In the genomic region with DNA sequence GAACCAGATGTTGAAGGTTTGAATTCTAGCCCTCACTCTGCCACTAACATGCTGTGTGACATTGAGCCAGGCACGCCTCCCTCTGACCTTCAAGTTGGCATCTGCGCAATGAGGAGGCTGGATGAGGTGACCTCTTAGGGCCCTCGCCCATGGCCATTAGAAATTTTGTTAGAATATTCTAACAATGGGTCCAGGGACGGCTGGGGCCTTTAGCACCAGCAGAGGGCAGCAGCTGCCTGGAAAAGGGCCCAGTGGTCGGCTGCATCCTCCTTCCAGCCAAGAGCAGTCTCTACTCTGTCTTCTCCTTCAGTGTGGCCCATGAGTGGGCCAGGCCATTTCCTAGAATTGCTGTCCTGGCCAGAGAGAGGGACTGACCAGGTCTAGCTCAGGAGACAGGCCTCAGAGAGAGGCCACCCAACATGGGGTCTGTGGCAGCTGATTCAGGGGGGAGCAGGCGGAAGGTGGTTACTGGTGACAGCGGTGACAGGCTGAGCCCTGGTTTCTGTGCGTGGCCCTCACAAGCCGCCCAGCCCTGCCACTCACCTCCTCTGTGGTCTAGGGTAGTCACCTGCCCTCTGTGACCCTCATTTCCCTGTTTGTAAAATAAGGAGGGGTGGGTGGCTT, we compare ENCODE assay signal across 8 cellular contexts.
A peak's percentile ranks its signal among the peaks of the same experiment; 100 is the strongest.
DNase-seq lines count a peak whose midpoint lies in the region; ATAC-seq and TF ChIP-seq lines count a peak whose summit lies in the region.

No MANE protein-coding gene starts in this region.

- no peak for TF ChIP-seq POLR2A in gastroesophageal sphincter (IDR thresholded peaks at IDR 0.05)

- H3K27me3 ChIP-seq in gastroesophageal sphincter = no peaks in the 10 kb centered on the region

- H3K36me3 Mint-ChIP-seq in activated CD8-positive, alpha-beta memory T cell treated with anti-CD3 and anti-CD28 coated beads, Interleukin-2, amount 10 ng/mL, durations not matched to agents 7 days and 5 days = no peaks in the 10 kb centered on the region

- H3K27ac Mint-ChIP-seq in activated CD8-positive, alpha-beta memory T cell treated with anti-CD3 and anti-CD28 coated beads, Interleukin-2, amount 10 ng/mL, durations not matched to agents 7 days and 5 days = no peak overlapping the region

- H3K4me1 Mint-ChIP-seq in activated CD8-positive, alpha-beta memory T cell treated with anti-CD3 and anti-CD28 coated beads, Interleukin-2, amount 10 ng/mL, durations not matched to agents 7 days and 5 days = no peaks in the 10 kb centered on the region

- TF ChIP-seq EP300 in gastroesophageal sphincter (IDR thresholded peaks at IDR 0.05) = no peak

- no peaks in the 10 kb centered on the region for H3K9me3 ChIP-seq in gastroesophageal sphincter

- peak; percentile 39 for ATAC-seq in activated CD8-positive, alpha-beta memory T cell treated with anti-CD3 and anti-CD28 coated beads, Interleukin-2, amount 10 ng/mL, durations not matched to agents 7 days and 5 days
- ATAC-seq in gastroesophageal sphincter = no peak
- no peak for ATAC-seq in HG03378 (IDR thresholded peaks at IDR 0.05; ENCODE audit: unreplicated experiment)

- peaks cover 0 to 100% of the 10 kb centered on the region in 2 donors for H3K36me3 ChIP-seq in gastroesophageal sphincter

- peak overlapping the region in 2 of 4 donors; percentile 7 to 45 for H3K27ac ChIP-seq in gastroesophageal sphincter

- peak in 3 of 4 experiments; percentile 47 to 65 (median 51) for TF ChIP-seq CTCF in gastroesophageal sphincter (IDR thresholded peaks at IDR 0.05)

- 80% methylated on average over 3 of the region's 9 CpGs; no CpG with 5 or more reads in 1 of the 2 donors for WGBS in gastroesophageal sphincter (ENCODE audit: low coverage in 1 of 2), 2 donors

- no peaks in the 10 kb centered on the region for H3K9me3 Mint-ChIP-seq in activated CD8-positive, alpha-beta memory T cell treated with anti-CD3 and anti-CD28 coated beads, Interleukin-2, amount 10 ng/mL, durations not matched to agents 7 days and 5 days (ENCODE audit: low read depth)

- H3K4me1 ChIP-seq in gastroesophageal sphincter = peaks cover 0 to 18% (median 0%) of the 10 kb centered on the region in 3 donors

- no peak overlapping the region for H3K4me3 Mint-ChIP-seq in activated CD8-positive, alpha-beta memory T cell treated with anti-CD3 and anti-CD28 coated beads, Interleukin-2, amount 10 ng/mL, durations not matched to agents 7 days and 5 days

- peak; percentile 65 for DNase-seq in activated effector memory CD4-positive, alpha-beta T cell treated with anti-CD3 and anti-CD28 coated beads, Interleukin-2, amount 50 U/mL, for 16 hours
- no peak for DNase-seq in activated effector memory CD4-positive, alpha-beta T cell treated with Interleukin-2 at 50 U/mL for 16 hours
- DNase-seq in NCI-H1694 (lab: John Stamatoyannopoulos, UW) = peak; percentile 45
- DNase-seq in activated CD8-positive, alpha-beta memory T cell treated with anti-CD3 and anti-CD28 coated beads, Interleukin-2, amount 10 ng/mL, durations not matched to agents 7 days and 5 days = peak; percentile 44
- DNase-seq in putamen (ENCODE audit: low spot score) = peak; percentile 26
- DNase-seq in globus pallidus (ENCODE audit: low spot score) = no peak

- CTCF ChIA-PET in activated CD8-positive, alpha-beta memory T cell treated with anti-CD3 and anti-CD28 coated beads, Interleukin-2, amount 10 ng/mL, durations not matched to agents 7 days and 5 days (lab: Charles Lee) = interaction anchor here (1.0 to 1.6 kb wide), 3 partner anchors 47 to 445 kb away, joined by 3 to 5 read pairs (median 4); no protein-coding TSS in a partner anchor

- H3K27me3 Mint-ChIP-seq in activated CD8-positive, alpha-beta memory T cell treated with anti-CD3 and anti-CD28 coated beads, Interleukin-2, amount 10 ng/mL, durations not matched to agents 7 days and 5 days = no peaks in the 10 kb centered on the region

- H3K4me3 ChIP-seq in gastroesophageal sphincter = no peak overlapping the region

Comparison
In these comparisons a context has a peak if more than half of its experiments do, and no peak if none do; other contexts are left out.
1. DNase-seq: peak in activated effector memory CD4-positive, alpha-beta T cell treated with anti-CD3 and anti-CD28 coated beads, Interleukin-2, amount 50 U/mL, for 16 hours (single experiment), NCI-H1694 (single experiment), activated CD8-positive, alpha-beta memory T cell treated with anti-CD3 and anti-CD28 coated beads, Interleukin-2, amount 10 ng/mL, durations not matched to agents 7 days and 5 days (single experiment) and putamen (single experiment); none in activated effector memory CD4-positive, alpha-beta T cell treated with Interleukin-2 at 50 U/mL for 16 hours (single experiment) and globus pallidus (single experiment).